Comparison of ENCODE assay signal across 1 cellular context in genomic region chr15:95558916-95559315, GRCh38.
TF ChIP-seq lines count a peak whose summit lies in the region.

No MANE protein-coding gene starts in this region.

TF ChIP-seq in endothelial cell of umbilical vein, 7 proteins besides CTCF, POLR2A, EP300 and RAD21:
- no peak for TF ChIP-seq JUN (IDR thresholded peaks at IDR 0.05; ENCODE audit: borderline replicate concordance, insufficient read depth, insufficient read length, low read depth)
- no peak for TF ChIP-seq MYC (IDR thresholded peaks at IDR 0.05; ENCODE audit: low read depth, low read length)
- no peak for TF ChIP-seq EZH2 (IDR thresholded peaks at IDR 0.05; ENCODE audit: borderline replicate concordance, low read depth, low read length, severe bottlenecking)
- no peak for TF ChIP-seq POLR2AphosphoS5 (IDR thresholded peaks at IDR 0.05; ENCODE audit: insufficient read depth, low read depth, low read length)
- no peak for TF ChIP-seq GATA2 (IDR thresholded peaks at IDR 0.05; ENCODE audit: insufficient read depth, insufficient read length, low read depth, low read length)
- TF ChIP-seq MAX (IDR thresholded peaks at IDR 0.05; ENCODE audit: insufficient read depth, insufficient read length): no peak
- TF ChIP-seq FOS (IDR thresholded peaks at IDR 0.05; ENCODE audit: borderline replicate concordance, insufficient read depth, low read length): no peak
